In the genomic region with DNA sequence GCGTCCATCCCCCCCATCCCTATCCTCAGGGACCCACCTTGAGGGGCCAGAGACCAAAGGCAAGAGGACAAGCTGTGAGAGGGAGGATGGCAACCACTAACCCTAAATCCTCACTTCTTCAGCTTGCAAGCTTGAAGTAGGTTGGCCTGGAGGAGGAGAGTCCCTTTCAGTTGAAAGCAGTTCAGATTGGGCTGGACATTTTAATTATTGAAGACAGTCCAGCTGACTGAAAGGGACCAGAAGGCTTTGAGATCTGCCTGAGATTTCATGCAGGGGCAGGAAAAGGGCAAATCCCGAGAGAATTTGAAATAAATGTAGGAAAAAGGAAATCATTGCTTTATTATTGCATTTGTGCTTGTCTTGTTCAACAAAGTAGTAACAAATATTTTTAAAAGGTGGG, we compare ENCODE assay signal across 1 cellular context.
TF ChIP-seq lines count a peak whose summit lies in the region.

No MANE protein-coding gene starts in this region.

TF ChIP-seq in GM23338, 12 proteins besides CTCF, POLR2A, EP300 and RAD21 (continued from another document):
- TF ChIP-seq EZH2phosphoT487 (IDR thresholded peaks at IDR 0.05; ENCODE audit: unreplicated experiment) (no peak), EZH2 (IDR thresholded peaks at IDR 0.05; ENCODE audit: low read depth, unreplicated experiment) (no peak)
